In genomic region chr9:128638580-128638979, GRCh38 we compare ENCODE assay signal across 21 cellular contexts.
"Had no signal": no experiment of that assay in that cellular context is flagged by ENCODE, and none has a peak within 500 bp of the region (broad histone marks: within the 10 kb centered on the region; RNA-seq: fewer than 3 reads in every experiment).

No MANE protein-coding gene starts in this region.

- ATAC-seq: effector memory CD8-positive, alpha-beta T cell; gastrocnemius medialis; heart right ventricle; left cardiac atrium; naive thymus-derived CD8-positive, alpha-beta T cell; sciatic nerve; stimulated activated naive B cell treated with anti-CD40 and anti-IgM and Interleukin-4, amounts not matched to agents 10 μg/mL and 1 μg/mL and 100 μg/mL, for 72 hours; stimulated activated naive CD8-positive, alpha-beta T cell treated with anti-CD3 and anti-CD28 coated beads, Interleukin-15, amount 100 ng/mL, for 72 hours had no signal

- FAIRE-seq: keratinocyte had no signal

- H3K9me3 Mint-ChIP-seq: dendritic cell treated with granulocyte-macrophage colony-stimulating factor and Interleukin-4, amounts not matched to agents 40 ng/mL and 50 ng/mL, for 4 days; effector memory CD8-positive, alpha-beta T cell; naive thymus-derived CD8-positive, alpha-beta T cell; stimulated activated naive B cell treated with anti-CD40 and anti-IgM and Interleukin-4, amounts not matched to agents 10 μg/mL and 1 μg/mL and 100 μg/mL, for 72 hours; stimulated activated naive CD8-positive, alpha-beta T cell treated with anti-CD3 and anti-CD28 coated beads, Interleukin-15, amount 100 ng/mL, for 72 hours had no signal

- H3K9me3 ChIP-seq: esophagus muscularis mucosa, gastrocnemius medialis, heart right ventricle, left ventricle myocardium inferior, neutrophil, testis, tibial nerve had no signal

- H3K4me3 Mint-ChIP-seq: dendritic cell treated with granulocyte-macrophage colony-stimulating factor and Interleukin-4, amounts not matched to agents 40 ng/mL and 50 ng/mL, for 4 days; effector memory CD8-positive, alpha-beta T cell; naive thymus-derived CD8-positive, alpha-beta T cell; stimulated activated naive B cell treated with anti-CD40 and anti-IgM and Interleukin-4, amounts not matched to agents 10 μg/mL and 1 μg/mL and 100 μg/mL, for 72 hours; stimulated activated naive CD8-positive, alpha-beta T cell treated with anti-CD3 and anti-CD28 coated beads, Interleukin-15, amount 100 ng/mL, for 72 hours had no signal

- H3K4me3 ChIP-seq: esophagus muscularis mucosa, gastrocnemius medialis, heart right ventricle, left ventricle myocardium inferior, lung, skin epidermis, testis, tibial nerve had no signal

- H3K27ac ChIP-seq: epithelial cell of prostate, gastrocnemius medialis, heart right ventricle, left ventricle myocardium inferior, neutrophil, testis had no signal

- H3K27me3 ChIP-seq: esophagus muscularis mucosa, gastrocnemius medialis, heart right ventricle, neutrophil, testis, tibial nerve had no signal

- H3K27me3 Mint-ChIP-seq: dendritic cell treated with granulocyte-macrophage colony-stimulating factor and Interleukin-4, amounts not matched to agents 40 ng/mL and 50 ng/mL, for 4 days; effector memory CD8-positive, alpha-beta T cell; naive thymus-derived CD8-positive, alpha-beta T cell; stimulated activated naive B cell treated with anti-CD40 and anti-IgM and Interleukin-4, amounts not matched to agents 10 μg/mL and 1 μg/mL and 100 μg/mL, for 72 hours; stimulated activated naive CD8-positive, alpha-beta T cell treated with anti-CD3 and anti-CD28 coated beads, Interleukin-15, amount 100 ng/mL, for 72 hours had no signal

- H3K27ac Mint-ChIP-seq: dendritic cell treated with granulocyte-macrophage colony-stimulating factor and Interleukin-4, amounts not matched to agents 40 ng/mL and 50 ng/mL, for 4 days; effector memory CD8-positive, alpha-beta T cell; stimulated activated naive B cell treated with anti-CD40 and anti-IgM and Interleukin-4, amounts not matched to agents 10 μg/mL and 1 μg/mL and 100 μg/mL, for 72 hours; stimulated activated naive CD8-positive, alpha-beta T cell treated with anti-CD3 and anti-CD28 coated beads, Interleukin-15, amount 100 ng/mL, for 72 hours had no signal

- DNase-seq: effector memory CD8-positive, alpha-beta T cell; gastrocnemius medialis; heart right ventricle; left cardiac atrium; left ventricle myocardium inferior; mesenchymal stem cell; stimulated activated CD4-positive, alpha-beta T cell treated with anti-CD3 and anti-CD28 coated beads, Interleukin-2, amount 100 ng/mL, for 24 hours; stimulated activated CD4-positive, alpha-beta T cell treated with anti-CD3 and anti-CD28 coated beads, Interleukin-4, amount 100 ng/mL, for 4 hours; stimulated activated naive B cell treated with anti-CD40 and anti-IgM and Interleukin-4, amounts not matched to agents 10 μg/mL and 1 μg/mL and 100 μg/mL, for 72 hours; stimulated activated naive CD8-positive, alpha-beta T cell treated with anti-CD3 and anti-CD28 coated beads, Interleukin-15, amount 100 ng/mL, for 72 hours; testis had no signal
